ENCODE assay signal across 8 cellular contexts in the genomic region with DNA sequence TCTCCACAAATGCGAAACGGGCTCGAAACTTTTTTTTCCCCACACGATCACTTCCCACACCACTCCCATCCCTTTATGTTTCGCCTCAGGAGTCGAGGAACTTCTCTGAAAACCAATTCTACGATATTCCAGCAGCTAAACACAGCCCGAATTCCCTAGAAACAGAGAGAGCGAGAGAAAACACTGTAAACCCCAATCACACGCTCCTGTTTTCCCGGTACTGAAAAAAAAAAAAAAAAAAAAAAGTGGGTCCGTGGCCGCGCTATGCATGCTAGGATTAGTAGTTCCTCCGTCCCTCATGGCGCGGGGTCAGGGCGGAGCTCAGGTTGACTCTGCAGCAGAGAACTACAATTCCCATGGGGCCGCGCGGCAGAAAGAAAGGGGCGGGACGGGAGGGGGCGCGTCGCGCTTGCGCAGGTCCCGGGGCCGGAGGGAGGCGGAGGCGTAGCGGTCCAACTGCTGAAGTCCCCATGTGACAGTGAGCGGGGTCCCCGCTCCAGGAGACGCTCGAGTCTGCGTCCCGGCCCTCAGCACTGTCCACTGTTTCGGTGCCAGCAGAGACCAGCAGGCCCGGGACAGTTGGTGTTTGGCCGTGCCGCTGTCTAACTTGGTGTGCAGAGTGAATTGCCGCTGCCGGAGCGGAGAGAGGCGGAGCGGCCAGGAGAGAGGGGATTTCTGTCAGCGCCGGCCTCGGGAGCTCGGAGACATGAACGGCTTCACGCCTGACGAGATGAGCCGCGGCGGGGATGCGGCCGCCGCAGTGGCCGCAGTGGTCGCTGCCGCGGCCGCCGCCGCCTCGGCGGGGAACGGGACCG. TPM values are rescaled to one million over a fixed set of nuclear protein-coding genes. Genes with fewer than 3 reads are reported as not detected.
A peak's percentile ranks its signal among the peaks of the same experiment; 100 is the strongest.
DNase-seq lines count a peak whose midpoint lies in the region; ATAC-seq and TF ChIP-seq lines count a peak whose summit lies in the region.

TSS of gene SAP30 (plus strand) at position 478 of the 815 bp plus-strand sequence. CDS start at position 707, 229 bp downstream.

- TF ChIP-seq POLR2A in NB4 (IDR thresholded peaks at IDR 0.05; ENCODE audit: extremely low read depth, insufficient read length) (peak; percentile 91), gastroesophageal sphincter (IDR thresholded peaks at IDR 0.05) (peak; percentile 98)

- H3K4me1 Mint-ChIP-seq in HFFc6 (ENCODE audit: low read depth): peaks cover 29% of the 10 kb centered on the region
- H3K4me1 Mint-ChIP-seq in activated naive CD4-positive, alpha-beta T cell treated with anti-CD3 and anti-CD28 coated beads, Interleukin-2, amount 10 ng/mL, durations not matched to agents 7 days and 5 days: peaks cover 51% of the 10 kb centered on the region

- H3K27ac ChIP-seq in SK-N-MC (peak within 1 kb of the TSS; percentile 82; the same call in 1 of the 2 replicates), gastroesophageal sphincter (peak within 1 kb of the TSS; percentile 89 to 98 (median 96)), neutrophil (peak within 1 kb of the TSS; percentile 85), substantia nigra (ENCODE audit: low read depth, low read length, poor library complexity, severe bottlenecking) (peak within 1 kb of the TSS; percentile 97)

- H3K9me3 ChIP-seq in SK-N-MC (ENCODE audit: low read depth, low read length) (no peaks in the 10 kb centered on the region), gastroesophageal sphincter (no peaks in the 10 kb centered on the region), neutrophil (no peaks in the 10 kb centered on the region)

- peak within 1 kb of the TSS; percentile 97 for H3K27ac Mint-ChIP-seq in HFFc6
- peak within 1 kb of the TSS; percentile 99 for H3K27ac Mint-ChIP-seq in activated naive CD4-positive, alpha-beta T cell treated with anti-CD3 and anti-CD28 coated beads, Interleukin-2, amount 10 ng/mL, durations not matched to agents 7 days and 5 days

- no peak for TF ChIP-seq EP300 in gastroesophageal sphincter (IDR thresholded peaks at IDR 0.05)

- TF ChIP-seq CTCF in HFFc6 (IDR thresholded peaks at IDR 0.05) (no peak), NB4 (IDR thresholded peaks at IDR 0.05; ENCODE audit: low read depth, low read length) (no peak), gastroesophageal sphincter (IDR thresholded peaks at IDR 0.05) (no peak), neutrophil (IDR thresholded peaks at IDR 0.05) (no peak)

- WGBS in gastroesophageal sphincter (ENCODE audit: low coverage in 1 of 2), 2 donors: 0 to 1% methylated on average over 13 to 17 of the region's 72 CpGs

- peaks cover 3 to 60% (median 13%) of the 10 kb centered on the region in 3 donors for H3K4me1 ChIP-seq in gastroesophageal sphincter
- peaks cover 17 to 23% of the 10 kb centered on the region in 2 experiments for H3K4me1 ChIP-seq in neutrophil (ENCODE audit: control insufficient read depth in 1 of 2, insufficient read depth in 1 of 2, low read depth in 1 of 2, low read length in 1 of 2)

- peak; percentile 86 for DNase-seq in GM04503 (ENCODE audit: low read depth)
- peak; percentile 97 for DNase-seq in HFFc6
- DNase-seq in NB4 (ENCODE audit: low read depth): peak; percentile 98
- DNase-seq in SK-N-MC (ENCODE audit: low read depth, low spot score): peak; percentile 93
- peak; percentile 98 for DNase-seq in activated naive CD4-positive, alpha-beta T cell treated with anti-CD3 and anti-CD28 coated beads, Interleukin-2, amount 10 ng/mL, durations not matched to agents 7 days and 5 days
- DNase-seq in substantia nigra (lab: John Stamatoyannopoulos, UW): peak; percentile 91 to 99 (median 97)

- H3K27me3 ChIP-seq in gastroesophageal sphincter (no peaks in the 10 kb centered on the region), neutrophil (peaks cover 13% of the 10 kb centered on the region)

- peak within 1 kb of the TSS; percentile 88 for H3K9ac ChIP-seq in SK-N-MC (ENCODE audit: insufficient read length)

- 0 out of 2 replicates have a peak, but pooled peaks cover 4% of the 10 kb centered on the region for H3K36me3 Mint-ChIP-seq in HFFc6 (ENCODE audit: low read depth)
- H3K36me3 Mint-ChIP-seq in activated naive CD4-positive, alpha-beta T cell treated with anti-CD3 and anti-CD28 coated beads, Interleukin-2, amount 10 ng/mL, durations not matched to agents 7 days and 5 days: peaks cover 26% of the 10 kb centered on the region

- CTCF ChIA-PET in activated naive CD4-positive, alpha-beta T cell treated with anti-CD3 and anti-CD28 coated beads, Interleukin-2, amount 10 ng/mL, durations not matched to agents 7 days and 5 days (lab: Charles Lee): interaction anchor here (1.0 to 6.9 kb wide), 3 partner anchors 32 to 52 kb away, joined by 3 to 44 read pairs (median 14); partner anchors contain the start of gene HMGB2

- peak; percentile 95 for ATAC-seq in gastroesophageal sphincter

- peak within 1 kb of the TSS; percentile 98 for H3K4me3 ChIP-seq in NB4 (ENCODE audit: low read depth, low read length)
- peak within 1 kb of the TSS; percentile 98 for H3K4me3 ChIP-seq in SK-N-MC
- H3K4me3 ChIP-seq in gastroesophageal sphincter: peak within 1 kb of the TSS; percentile 64 to 81
- peak within 1 kb of the TSS; percentile 77 to 97 for H3K4me3 ChIP-seq in neutrophil (ENCODE audit: low read depth in 1 of 2, low read length in 1 of 2)

- peaks cover 1% of the 10 kb centered on the region for H3K27me3 Mint-ChIP-seq in HFFc6 (ENCODE audit: insufficient read depth)
- H3K27me3 Mint-ChIP-seq in activated naive CD4-positive, alpha-beta T cell treated with anti-CD3 and anti-CD28 coated beads, Interleukin-2, amount 10 ng/mL, durations not matched to agents 7 days and 5 days: peaks cover 16% of the 10 kb centered on the region

- H3K4me3 Mint-ChIP-seq in HFFc6: peak within 1 kb of the TSS; percentile 99
- H3K4me3 Mint-ChIP-seq in activated naive CD4-positive, alpha-beta T cell treated with anti-CD3 and anti-CD28 coated beads, Interleukin-2, amount 10 ng/mL, durations not matched to agents 7 days and 5 days: peak within 1 kb of the TSS; percentile 100

- H3K36me3 ChIP-seq in SK-N-MC (ENCODE audit: insufficient read depth, low read length): peaks cover 18% of the 10 kb centered on the region
- H3K36me3 ChIP-seq in gastroesophageal sphincter: no peaks in the 10 kb centered on the region
- H3K36me3 ChIP-seq in neutrophil: no peaks in the 10 kb centered on the region

- H3K9me3 Mint-ChIP-seq in HFFc6: no peaks in the 10 kb centered on the region
- no peaks in the 10 kb centered on the region for H3K9me3 Mint-ChIP-seq in activated naive CD4-positive, alpha-beta T cell treated with anti-CD3 and anti-CD28 coated beads, Interleukin-2, amount 10 ng/mL, durations not matched to agents 7 days and 5 days

RNA-seq across cellular contexts. Expression of gene SAP30, which starts in this region (rescaled TPM):
- 10 to 100 TPM in 5 of 6 experiments, 1 to 10 TPM in 1; 9.3 to 17.0 (median 14.2) TPM for total RNA-seq in HFFc6 (2021; fragmentation: NEBNext Ultra II Directional; extraction: Animal tissue kit (Norgen Biotek cat#: 25700))
- total RNA-seq in gastroesophageal sphincter: 10 to 100 TPM; 36.5 to 53.4 (median 41.9) TPM

Comparison
In these comparisons a context has a peak if more than half of its experiments do, and no peak if none do; other contexts are left out.
1. Peak in every context shown above with its lines: DNase-seq, ATAC-seq, H3K4me3 ChIP-seq and H3K27ac ChIP-seq.